In the genomic region with DNA sequence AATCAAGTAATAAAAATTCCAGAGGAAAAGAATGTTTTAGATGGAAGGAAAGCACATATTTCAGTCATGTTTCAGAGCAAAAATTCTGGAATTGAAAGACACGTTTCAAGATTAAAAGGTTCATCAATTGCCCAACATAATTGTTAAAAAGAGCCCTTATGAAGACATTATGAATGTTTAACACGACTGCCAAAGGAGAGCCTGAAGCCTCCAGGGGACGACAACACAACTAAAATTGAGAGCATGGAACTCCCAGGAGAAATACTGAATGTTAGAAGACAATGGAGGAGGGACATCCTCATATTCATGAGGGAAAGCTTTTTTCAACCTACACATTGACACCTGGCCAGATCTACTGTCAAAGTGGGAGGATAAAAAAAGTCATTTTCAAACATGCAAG, we compare ENCODE assay signal across 8 cellular contexts. TPM values are rescaled to one million over a fixed set of nuclear protein-coding genes. Genes with fewer than 3 reads are reported as not detected.
DNase-seq lines count a peak whose midpoint lies in the region; ATAC-seq lines count a peak whose summit lies in the region.

No MANE protein-coding gene starts in this region.

- ATAC-seq in left cardiac atrium (peak in 1 of 2 donors; percentile 77), GM19452 (IDR thresholded peaks at IDR 0.05; ENCODE audit: unreplicated experiment) (no peak), HG02938 (IDR thresholded peaks at IDR 0.05; ENCODE audit: unreplicated experiment) (no peak)

- DNase-seq in SIG-M5 treated with dmso at 0.1 percent for 504 hours (lab: John Stamatoyannopoulos, UW; ENCODE audit: unreplicated experiment) (peak; percentile 59), SIG-M5 (lab: John Stamatoyannopoulos, UW) (no peak), NCI-H2171 treated with DMSO at 0.1 percent for 48 hours (lab: John Stamatoyannopoulos, UW) (peak; percentile 61), activated T-cell treated with anti-CD3 and anti-CD28 coated beads for 4 hours (peak; percentile 25), left cardiac atrium (peak; percentile 23)
- peak; percentile 40 for DNase-seq in stimulated activated CD4-positive, alpha-beta T cell treated with anti-CD3 and anti-CD28 coated beads, Interleukin-1b, Interleukin-23, amount 100 ng/mL, for 48 hours

- intact Hi-C loops in left cardiac atrium (cut with DNase I): no loop called here

RNA-seq across cellular contexts. Expression of a gene that starts 16.0 kb away (rescaled TPM):
- not detected for total RNA-seq in left cardiac atrium

RNA-seq across cellular contexts. Expression of a gene that starts 21.4 kb away (rescaled TPM):
- total RNA-seq in left cardiac atrium: not detected

RNA-seq across cellular contexts. Expression of a gene that starts 26.2 kb away (rescaled TPM):
- not detected for total RNA-seq in left cardiac atrium

RNA-seq across cellular contexts. Expression of a gene that starts 36.5 kb away (rescaled TPM):
- not detected for total RNA-seq in left cardiac atrium

RNA-seq across cellular contexts. Expression of a gene that starts 44.3 kb away (rescaled TPM):
- total RNA-seq in left cardiac atrium: not detected
